In genomic region chr13:26476111-26476743, GRCh38 we compare ENCODE assay signal across 11 cellular contexts.
DNase-seq lines count a peak whose midpoint lies in the region; ATAC-seq, FAIRE-seq and TF ChIP-seq lines count a peak whose summit lies in the region.
"Had no signal": no experiment of that assay in that cellular context is flagged by ENCODE, and none has a peak within 500 bp of the region (broad histone marks: within the 10 kb centered on the region; RNA-seq: fewer than 3 reads in every experiment).

No MANE protein-coding gene starts in this region.

- 5 to 7% methylated on average over 18 to 20 of the region's 20 CpGs for WGBS in heart right ventricle, 2 donors

- peak overlapping the region; percentile 75 for H3K27ac Mint-ChIP-seq in osteocyte (ENCODE audit: unreplicated experiment)

- TF ChIP-seq CTCF in heart right ventricle (IDR thresholded peaks at IDR 0.05) (no peak), osteocyte (IDR thresholded peaks at IDR 0.05) (no peak)

- no peaks in the 10 kb centered on the region for H3K36me3 Mint-ChIP-seq in osteocyte (ENCODE audit: unreplicated experiment)

- peak; percentile 92 for DNase-seq in ELF-1 (ENCODE audit: low read depth, low spot score)
- DNase-seq in activated CD4-positive, alpha-beta T cell treated with anti-CD3 and anti-CD28 coated beads, Interleukin-2, amount 50 U/mL, for 48 hours, result peak; percentile 9 to 13
- peak in 1 of 2 donors; percentile 35 for DNase-seq in heart right ventricle
- DNase-seq in osteocyte (ENCODE audit: extremely low spot score, unreplicated experiment), result peak; percentile 83
- DNase-seq in stimulated activated naive CD4-positive, alpha-beta T cell (lab: John Stamatoyannopoulos, UW), result no peak
- no peak for DNase-seq in H54 (ENCODE audit: insufficient read length, low spot score)
- DNase-seq in NCI-H1436 (lab: John Stamatoyannopoulos, UW), result no peak
- no peak for DNase-seq in NCI-H226

- peak; percentile 78 to 87 (median 82) for ATAC-seq in heart right ventricle

- H3K4me3 Mint-ChIP-seq in osteocyte (ENCODE audit: unreplicated experiment), result peak overlapping the region; percentile 58

- peaks cover 2% of the 10 kb centered on the region for H3K27me3 Mint-ChIP-seq in osteocyte (ENCODE audit: unreplicated experiment)

- peaks cover 19% of the 10 kb centered on the region for H3K4me1 Mint-ChIP-seq in osteocyte (ENCODE audit: unreplicated experiment)

- H3K27ac ChIP-seq in heart right ventricle, result peak overlapping the region in 9 of 10 donors; percentile 59 to 93 (median 68)
- H3K27ac ChIP-seq: KMS-11, neutrophil, SJSA1 had no signal

- no peaks in the 10 kb centered on the region for H3K9me3 ChIP-seq in heart right ventricle
- H3K9me3 ChIP-seq: neutrophil, SJSA1 had no signal

- H3K36me3 ChIP-seq in heart right ventricle, result no peaks in the 10 kb centered on the region
- H3K36me3 ChIP-seq: neutrophil, SJSA1 had no signal

- no peak for TF ChIP-seq POLR2A in H54 (IDR thresholded peaks at IDR 0.05; ENCODE audit: low read depth, low read length)

- peaks cover 0 to 28% (median 11%) of the 10 kb centered on the region in 9 donors for H3K4me1 ChIP-seq in heart right ventricle
- H3K4me1 ChIP-seq: SJSA1 had no signal

- H3K27me3 ChIP-seq in heart right ventricle, result no peaks in the 10 kb centered on the region
- H3K27me3 ChIP-seq: SJSA1 had no signal

- H3K4me3 ChIP-seq in heart right ventricle, result peak overlapping the region in 8 of 10 donors; percentile 13 to 49 (median 34)
- H3K4me3 ChIP-seq: SJSA1 had no signal

- H3K9me3 Mint-ChIP-seq in osteocyte (ENCODE audit: unreplicated experiment), result no peaks in the 10 kb centered on the region

- no peak for FAIRE-seq in H54 (lab: Jason Lieb, UNC)

- intact Hi-C loops in heart right ventricle (cut with DNase I), result loop anchor here in 2 of 10 donors (1.0 to 5.0 kb wide), 4 partner anchors 16 to 289 kb away; no protein-coding TSS in a partner anchor

Comparison
In these comparisons a context has a peak if more than half of its experiments do, and no peak if none do; other contexts are left out.
1. DNase-seq: peak in ELF-1 (single experiment), activated CD4-positive, alpha-beta T cell treated with anti-CD3 and anti-CD28 coated beads, Interleukin-2, amount 50 U/mL, for 48 hours (2 of 2) and osteocyte (single experiment); none in stimulated activated naive CD4-positive, alpha-beta T cell (0 of 6), H54 (single experiment), NCI-H1436 (single experiment) and NCI-H226 (single experiment).